Comparison of ENCODE assay signal across 30 cellular contexts in the genomic region with DNA sequence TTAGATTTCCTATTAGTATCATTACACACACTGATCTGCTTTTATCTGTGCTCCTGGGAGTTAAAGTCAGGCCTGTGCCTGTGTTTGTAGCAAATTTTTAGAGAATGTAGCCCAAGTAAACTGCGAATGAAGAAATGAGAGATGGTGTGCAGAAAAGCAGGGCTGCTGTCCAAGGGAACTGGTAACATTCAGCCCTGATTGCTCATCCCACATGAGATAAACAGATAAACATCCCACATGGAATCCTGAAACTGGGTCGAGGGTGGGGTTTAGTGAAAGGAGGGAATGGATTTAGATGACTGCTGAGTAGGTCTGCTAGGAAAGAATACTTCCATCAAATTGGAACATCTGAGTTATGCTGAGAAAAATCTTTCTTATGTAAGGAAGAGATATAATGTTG.
DNase-seq lines count a peak whose midpoint lies in the region; ATAC-seq and TF ChIP-seq lines count a peak whose summit lies in the region.
"Had no signal": no experiment of that assay in that cellular context is flagged by ENCODE, and none has a peak within 500 bp of the region (broad histone marks: within the 10 kb centered on the region; RNA-seq: fewer than 3 reads in every experiment).

No MANE protein-coding gene starts in this region.

- H3K9ac ChIP-seq in trophoblast cell (ENCODE audit: low read length): no peak overlapping the region

- no peak for TF ChIP-seq CTCF in HFFc6 (IDR thresholded peaks at IDR 0.05)

- H2BK5ac ChIP-seq in trophoblast cell (ENCODE audit: low read depth, low read length, poor library complexity): no peak overlapping the region

- no peak overlapping the region for H3K14ac ChIP-seq in trophoblast cell (ENCODE audit: low read length)

- no peaks in the 10 kb centered on the region for H3K36me3 ChIP-seq in trophoblast cell (ENCODE audit: control insufficient read depth in 1 of 2, insufficient read depth in 2 of 2, low read length in 2 of 2)
- H3K36me3 ChIP-seq: cardiac muscle cell, gastrocnemius medialis, lower lobe of right lung, SJCRH30, upper lobe of right lung had no signal

- H3K18ac ChIP-seq in trophoblast cell (ENCODE audit: low read length): no peak overlapping the region

- no peaks in the 10 kb centered on the region for H3K27me3 ChIP-seq in trophoblast cell (ENCODE audit: insufficient read depth, low read length)
- H3K27me3 ChIP-seq: cardiac muscle cell, gastrocnemius medialis, hepatocyte, SJCRH30, upper lobe of right lung had no signal

- WGBS in trophoblast cell (ENCODE audit: extremely low coverage, insufficient coverage, insufficient read length): no CpG with 5 or more reads among the region's 2 CpGs

- peaks cover 17% of the 10 kb centered on the region for H3K4me1 Mint-ChIP-seq in HFFc6 (ENCODE audit: low read depth)
- H3K4me1 Mint-ChIP-seq: activated naive CD4-positive, alpha-beta T cell treated with anti-CD3 and anti-CD28 coated beads, Interleukin-2, amount 50 U/mL, for 24 hours; CD4-positive, CD25-positive, alpha-beta regulatory T cell; natural killer cell; stimulated activated naive B cell treated with anti-CD40 and anti-IgM and Interleukin-4, amounts not matched to agents 10 μg/mL and 1 μg/mL and 100 μg/mL, for 72 hours had no signal

- no peaks in the 10 kb centered on the region for H3K27me3 Mint-ChIP-seq in HFFc6 (ENCODE audit: insufficient read depth)
- H3K27me3 Mint-ChIP-seq: activated naive CD4-positive, alpha-beta T cell treated with anti-CD3 and anti-CD28 coated beads, Interleukin-2, amount 50 U/mL, for 24 hours; CD4-positive, CD25-positive, alpha-beta regulatory T cell; stimulated activated naive B cell treated with anti-CD40 and anti-IgM and Interleukin-4, amounts not matched to agents 10 μg/mL and 1 μg/mL and 100 μg/mL, for 72 hours had no signal

- H2BK12ac ChIP-seq in trophoblast cell (ENCODE audit: low read length): no peak overlapping the region

- H4K91ac ChIP-seq in trophoblast cell (ENCODE audit: low read depth, low read length): no peak overlapping the region

- H2AK5ac ChIP-seq in trophoblast cell (ENCODE audit: low read length): no peak overlapping the region

- DNase-seq in EL (peak; percentile 57), HFFc6 (peak; percentile 16), cerebellar cortex (ENCODE audit: low spot score) (peak; percentile 37), trophoblast cell (peak; percentile 62 to 77)
- DNase-seq in activated effector memory CD4-positive, alpha-beta T cell treated with anti-CD3 and anti-CD28 coated beads, Interleukin-2, amount 50 U/mL, for 16 hours: no peak
- DNase-seq in effector CD8-positive, alpha-beta T cell (lab: John Stamatoyannopoulos, UW): no peak
- DNase-seq: activated CD4-positive, alpha-beta T cell treated with anti-CD3 and anti-CD28 coated beads for 4 hours; activated CD8-positive, alpha-beta T cell treated with anti-CD3 and anti-CD28 coated beads, Interleukin-2, amount 10 ng/mL, durations not matched to agents 7 days and 5 days; CD4-positive, CD25-positive, alpha-beta regulatory T cell; DND-41; gastrocnemius medialis; KG1; lower lobe of right lung; natural killer cell; NCI-H1417; NCI-H2081 treated with DMSO at 0.1 percent for 48 hours; NCI-H345; NCI-H774; RPMI8226; SJCRH30; stimulated activated naive B cell treated with anti-CD40 and anti-IgM and Interleukin-4, amounts not matched to agents 10 μg/mL and 1 μg/mL and 100 μg/mL, for 72 hours; T1000; upper lobe of right lung had no signal

- no peak overlapping the region for H3K27ac ChIP-seq in trophoblast cell (ENCODE audit: low read depth, low read length)
- H3K27ac ChIP-seq: cardiac muscle cell, coronary artery, gastrocnemius medialis, hepatocyte, lower lobe of right lung, SJCRH30, upper lobe of right lung, VCaP had no signal

- no peaks in the 10 kb centered on the region for H3K9me3 Mint-ChIP-seq in HFFc6
- H3K9me3 Mint-ChIP-seq: activated naive CD4-positive, alpha-beta T cell treated with anti-CD3 and anti-CD28 coated beads, Interleukin-2, amount 50 U/mL, for 24 hours; activated T-helper 2 cell treated with anti-CD3 and anti-CD28 coated beads, Interferon-gamma antibody, Interleukin-2, Interleukin-4, amounts not matched to agents 10 μg/mL and 5 μg/mL and 100 μg/mL, durations not matched to agents 14 hours and 24 hours and 36 hours; stimulated activated naive B cell treated with anti-CD40 and anti-IgM and Interleukin-4, amounts not matched to agents 10 μg/mL and 1 μg/mL and 100 μg/mL, for 72 hours had no signal

- no peak overlapping the region for H3K4me3 ChIP-seq in trophoblast cell (ENCODE audit: low read depth, low read length)
- H3K4me3 ChIP-seq: cardiac muscle cell, coronary artery, gastrocnemius medialis, hepatocyte, lower lobe of right lung, SJCRH30, upper lobe of right lung had no signal

- H3K4ac ChIP-seq in trophoblast cell (ENCODE audit: low read depth, low read length): no peak overlapping the region

- ATAC-seq in HG02884 (IDR thresholded peaks at IDR 0.05; ENCODE audit: unreplicated experiment): no peak
- ATAC-seq: activated CD8-positive, alpha-beta T cell treated with anti-CD3 and anti-CD28 coated beads, Interleukin-2, amount 10 ng/mL, durations not matched to agents 7 days and 5 days; gastrocnemius medialis; lower lobe of right lung; natural killer cell; stimulated activated naive B cell treated with anti-CD40 and anti-IgM and Interleukin-4, amounts not matched to agents 10 μg/mL and 1 μg/mL and 100 μg/mL, for 72 hours; upper lobe of right lung had no signal

- H4K12ac ChIP-seq in trophoblast cell (ENCODE audit: low read depth, low read length): no peak overlapping the region

- no peak overlapping the region for H3K27ac Mint-ChIP-seq in HFFc6
- H3K27ac Mint-ChIP-seq: activated CD8-positive, alpha-beta T cell treated with anti-CD3 and anti-CD28 coated beads, Interleukin-2, amount 10 ng/mL, durations not matched to agents 7 days and 5 days; activated naive CD4-positive, alpha-beta T cell treated with anti-CD3 and anti-CD28 coated beads, Interleukin-2, amount 50 U/mL, for 24 hours; activated T-helper 2 cell treated with anti-CD3 and anti-CD28 coated beads, Interferon-gamma antibody, Interleukin-2, Interleukin-4, amounts not matched to agents 10 μg/mL and 5 μg/mL and 100 μg/mL, durations not matched to agents 14 hours and 24 hours and 36 hours; CD4-positive, CD25-positive, alpha-beta regulatory T cell; natural killer cell; stimulated activated naive B cell treated with anti-CD40 and anti-IgM and Interleukin-4, amounts not matched to agents 10 μg/mL and 1 μg/mL and 100 μg/mL, for 72 hours had no signal

- peaks cover 27% of the 10 kb centered on the region for H3K36me3 Mint-ChIP-seq in HFFc6 (ENCODE audit: low read depth)
- H3K36me3 Mint-ChIP-seq: activated naive CD4-positive, alpha-beta T cell treated with anti-CD3 and anti-CD28 coated beads, Interleukin-2, amount 50 U/mL, for 24 hours; CD4-positive, CD25-positive, alpha-beta regulatory T cell; natural killer cell; stimulated activated naive B cell treated with anti-CD40 and anti-IgM and Interleukin-4, amounts not matched to agents 10 μg/mL and 1 μg/mL and 100 μg/mL, for 72 hours had no signal

- no peak overlapping the region for H2BK120ac ChIP-seq in trophoblast cell (ENCODE audit: insufficient read depth, low read length, poor library complexity)

- no peaks in the 10 kb centered on the region for H3K9me3 ChIP-seq in trophoblast cell (ENCODE audit: insufficient read depth, low read depth, low read length)
- H3K9me3 ChIP-seq: gastrocnemius medialis, lower lobe of right lung, SJCRH30, upper lobe of right lung had no signal

- H3K4me2 ChIP-seq in trophoblast cell (ENCODE audit: low read length): no peak overlapping the region
- H3K4me2 ChIP-seq: hepatocyte had no signal

- H2AFZ ChIP-seq in trophoblast cell (ENCODE audit: insufficient read depth, low read length, poor library complexity): no peak overlapping the region
- H2AFZ ChIP-seq: hepatocyte had no signal

- no peaks in the 10 kb centered on the region for H3K4me1 ChIP-seq in trophoblast cell (ENCODE audit: control insufficient read depth in 1 of 2, insufficient read depth in 2 of 2, low read length in 2 of 2)
- H3K4me1 ChIP-seq: gastrocnemius medialis, lower lobe of right lung, SJCRH30, upper lobe of right lung had no signal

- no peak overlapping the region for H3K4me3 Mint-ChIP-seq in HFFc6
- H3K4me3 Mint-ChIP-seq: activated CD8-positive, alpha-beta T cell treated with anti-CD3 and anti-CD28 coated beads, Interleukin-2, amount 10 ng/mL, durations not matched to agents 7 days and 5 days; activated naive CD4-positive, alpha-beta T cell treated with anti-CD3 and anti-CD28 coated beads, Interleukin-2, amount 50 U/mL, for 24 hours; CD4-positive, CD25-positive, alpha-beta regulatory T cell; natural killer cell; stimulated activated naive B cell treated with anti-CD40 and anti-IgM and Interleukin-4, amounts not matched to agents 10 μg/mL and 1 μg/mL and 100 μg/mL, for 72 hours had no signal

- H3K23ac ChIP-seq in trophoblast cell (ENCODE audit: low read length): no peak overlapping the region

- H3K79me1 ChIP-seq in trophoblast cell (ENCODE audit: low read length): no peaks in the 10 kb centered on the region

- no peak overlapping the region for H4K8ac ChIP-seq in trophoblast cell (ENCODE audit: low read depth, low read length)

- no peaks in the 10 kb centered on the region for H3K79me2 ChIP-seq in trophoblast cell (ENCODE audit: control insufficient read depth, insufficient read depth, low read length, poor library complexity)
- H3K79me2 ChIP-seq: hepatocyte had no signal

Comparison
In these comparisons a context has a peak if more than half of its experiments do, and no peak if none do; other contexts are left out.
1. DNase-seq: peak in EL (single experiment), HFFc6 (single experiment), cerebellar cortex (single experiment) and trophoblast cell (2 of 2); none in activated effector memory CD4-positive, alpha-beta T cell treated with anti-CD3 and anti-CD28 coated beads, Interleukin-2, amount 50 U/mL, for 16 hours (single experiment) and effector CD8-positive, alpha-beta T cell (single experiment).